In the genomic region with DNA sequence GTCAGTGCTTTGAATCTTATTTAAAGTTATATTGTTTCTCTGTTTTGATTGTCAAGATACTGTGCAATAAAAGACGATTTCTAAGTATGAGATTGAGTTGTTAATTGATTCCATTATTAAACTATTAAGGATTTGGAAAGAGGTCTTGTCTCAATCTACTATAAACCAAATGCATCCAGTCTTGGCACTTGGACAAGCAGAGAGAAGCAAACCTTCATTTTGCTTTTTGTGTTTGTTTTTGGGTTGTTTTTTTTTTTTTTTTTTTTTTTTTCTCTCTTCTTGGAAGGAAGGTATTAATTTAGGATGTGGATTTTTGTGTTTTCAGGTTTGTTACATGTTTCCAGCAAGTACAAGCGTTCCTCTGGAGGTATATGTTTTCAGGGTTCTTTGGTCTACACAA, we compare ENCODE assay signal across 11 cellular contexts. TPM values are rescaled to one million over a fixed set of nuclear protein-coding genes. Genes with fewer than 3 reads are reported as not detected.
DNase-seq lines count a peak whose midpoint lies in the region; ATAC-seq, FAIRE-seq and TF ChIP-seq lines count a peak whose summit lies in the region.
"Had no signal": no experiment of that assay in that cellular context is flagged by ENCODE, and none has a peak within 500 bp of the region (broad histone marks: within the 10 kb centered on the region; RNA-seq: fewer than 3 reads in every experiment).

No MANE protein-coding gene starts in this region.

- intact Hi-C loops in body of pancreas (cut with DNase I), result no loop called here

- H3K4me3 ChIP-seq in keratinocyte (ENCODE audit: control insufficient read depth in 2 of 3, extremely low read depth in 1 of 3, insufficient read depth in 2 of 3, low read depth in 1 of 3, low read length in 3 of 3) (no peak overlapping the region), stomach smooth muscle (ENCODE audit: low read length in 2 of 2) (peak overlapping the region; percentile 58 to 88), endodermal cell (ENCODE audit: low read length) (no peak overlapping the region), body of pancreas (no peak overlapping the region)

- TF ChIP-seq POLR2A in body of pancreas (IDR thresholded peaks at IDR 0.05), result no peak

- no peak overlapping the region for H3K27ac Mint-ChIP-seq in activated CD4-positive, alpha-beta T cell treated with anti-CD3 and anti-CD28 coated beads, Interleukin-2, amount 10 ng/mL, durations not matched to agents 7 days and 5 days
- H3K27ac Mint-ChIP-seq in activated T-helper 17 cell treated with anti-CD3 and anti-CD28 coated beads, Interleukin-2, amount 50 U/mL, for 72 hours, result no peak overlapping the region
- no peak overlapping the region for H3K27ac Mint-ChIP-seq in endodermal cell

- CTCF ChIA-PET in activated CD4-positive, alpha-beta T cell treated with anti-CD3 and anti-CD28 coated beads, Interleukin-2, amount 10 ng/mL, durations not matched to agents 7 days and 5 days (lab: Charles Lee), result interaction anchor here (0.9 to 1.8 kb wide), 3 partner anchors 9 to 12 kb away, joined by 3 to 4 read pairs (median 4); no protein-coding TSS in a partner anchor

- no peaks in the 10 kb centered on the region for H3K9me3 Mint-ChIP-seq in activated CD4-positive, alpha-beta T cell treated with anti-CD3 and anti-CD28 coated beads, Interleukin-2, amount 10 ng/mL, durations not matched to agents 7 days and 5 days
- H3K9me3 Mint-ChIP-seq in activated T-helper 17 cell treated with anti-CD3 and anti-CD28 coated beads, Interleukin-2, amount 50 U/mL, for 72 hours, result no peaks in the 10 kb centered on the region
- H3K9me3 Mint-ChIP-seq in endodermal cell, result no peaks in the 10 kb centered on the region
- H3K9me3 Mint-ChIP-seq: dendritic cell treated with granulocyte-macrophage colony-stimulating factor and Interleukin-4, amounts not matched to agents 40 ng/mL and 50 ng/mL, for 4 days had no signal

- no peak for FAIRE-seq in keratinocyte (lab: Jason Lieb, UNC)

- H3K4me1 Mint-ChIP-seq in activated CD4-positive, alpha-beta T cell treated with anti-CD3 and anti-CD28 coated beads, Interleukin-2, amount 10 ng/mL, durations not matched to agents 7 days and 5 days, result peaks cover 29% of the 10 kb centered on the region
- peaks cover 17% of the 10 kb centered on the region for H3K4me1 Mint-ChIP-seq in activated T-helper 17 cell treated with anti-CD3 and anti-CD28 coated beads, Interleukin-2, amount 50 U/mL, for 72 hours
- H3K4me1 Mint-ChIP-seq in endodermal cell, result peaks cover 9% of the 10 kb centered on the region

- 83% methylated on average over 2 of the region's 2 CpGs; no CpG with 5 or more reads in 1 of the 2 experiments for WGBS in endodermal cell (ENCODE audit: insufficient coverage in 1 of 2, insufficient read length in 1 of 2), 2 experiments
- 68 to 69% methylated on average over 2 of the region's 2 CpGs for WGBS in body of pancreas, 2 donors

- H3K4me2 ChIP-seq in keratinocyte (ENCODE audit: control insufficient read depth, extremely low read depth, insufficient read depth, low read depth, low read length), result peak overlapping the region; percentile 91

- H3K4me1 ChIP-seq in keratinocyte (ENCODE audit: control insufficient read depth, extremely low read depth, insufficient read depth, low read length) (peaks cover 14% of the 10 kb centered on the region), stomach smooth muscle (ENCODE audit: control insufficient read depth, insufficient read depth, low read length) (peaks cover 47% of the 10 kb centered on the region), endodermal cell (ENCODE audit: control insufficient read depth, insufficient read depth, low read length) (no peaks in the 10 kb centered on the region), body of pancreas (peaks cover 35% of the 10 kb centered on the region)

- H2AFZ ChIP-seq in keratinocyte (ENCODE audit: control insufficient read depth, low read length), result no peak overlapping the region

- H3K79me2 ChIP-seq in keratinocyte (ENCODE audit: control insufficient read depth, insufficient read depth, low read length), result no peaks in the 10 kb centered on the region

- no peak for ATAC-seq in activated T-helper 17 cell treated with anti-CD3 and anti-CD28 coated beads, Interleukin-2, amount 50 U/mL, for 72 hours (replicated peaks)
- ATAC-seq in HG02759 (IDR thresholded peaks at IDR 0.05; ENCODE audit: unreplicated experiment) (no peak), body of pancreas (no peak)

- no peaks in the 10 kb centered on the region for H3K9me3 ChIP-seq in keratinocyte (ENCODE audit: control insufficient read depth, low read depth, low read length)
- H3K9me3 ChIP-seq in stomach smooth muscle (ENCODE audit: control insufficient read depth in 2 of 2, low read length in 2 of 2), result no peaks in the 10 kb centered on the region
- no peaks in the 10 kb centered on the region for H3K9me3 ChIP-seq in endodermal cell (ENCODE audit: control insufficient read depth, low read length)
- H3K9me3 ChIP-seq in body of pancreas, result no peaks in the 10 kb centered on the region

- dilution Hi-C loops in keratinocyte (cut with MboI; ENCODE audit: extremely low pct_ligation_motif_present, low sequenced_read_pairs), result no loop called here

- H3K36me3 Mint-ChIP-seq in activated CD4-positive, alpha-beta T cell treated with anti-CD3 and anti-CD28 coated beads, Interleukin-2, amount 10 ng/mL, durations not matched to agents 7 days and 5 days (ENCODE audit: low read depth), result peaks cover 9% of the 10 kb centered on the region
- peaks cover 18% of the 10 kb centered on the region for H3K36me3 Mint-ChIP-seq in activated T-helper 17 cell treated with anti-CD3 and anti-CD28 coated beads, Interleukin-2, amount 50 U/mL, for 72 hours (ENCODE audit: low read depth)
- no peaks in the 10 kb centered on the region for H3K36me3 Mint-ChIP-seq in endodermal cell (ENCODE audit: low read depth)

- peaks cover 11% of the 10 kb centered on the region for H3K27me3 Mint-ChIP-seq in activated CD4-positive, alpha-beta T cell treated with anti-CD3 and anti-CD28 coated beads, Interleukin-2, amount 10 ng/mL, durations not matched to agents 7 days and 5 days
- H3K27me3 Mint-ChIP-seq in activated T-helper 17 cell treated with anti-CD3 and anti-CD28 coated beads, Interleukin-2, amount 50 U/mL, for 72 hours, result no peaks in the 10 kb centered on the region
- peaks cover 68% of the 10 kb centered on the region for H3K27me3 Mint-ChIP-seq in endodermal cell (ENCODE audit: insufficient read depth)

- H4K20me1 ChIP-seq in keratinocyte (ENCODE audit: control insufficient read depth, extremely low read depth, insufficient read depth, low read length), result no peaks in the 10 kb centered on the region

- H3K9me1 ChIP-seq in keratinocyte (ENCODE audit: control insufficient read depth, extremely low read depth, insufficient read depth, low read length), result no peaks in the 10 kb centered on the region

- POLR2A ChIA-PET in activated CD4-positive, alpha-beta T cell treated with anti-CD3 and anti-CD28 coated beads, Interleukin-2, amount 10 ng/mL, durations not matched to agents 7 days and 5 days (lab: Charles Lee), result no interaction called here

- no peaks in the 10 kb centered on the region for H3K27me3 ChIP-seq in keratinocyte (ENCODE audit: control insufficient read depth, extremely low read depth, insufficient read depth, low read length)
- H3K27me3 ChIP-seq in stomach smooth muscle (ENCODE audit: control insufficient read depth in 1 of 2, insufficient read depth in 2 of 2, low read length in 2 of 2), result no peaks in the 10 kb centered on the region
- peaks cover 70% of the 10 kb centered on the region for H3K27me3 ChIP-seq in endodermal cell (ENCODE audit: control insufficient read depth, insufficient read depth, low read length, poor library complexity, severe bottlenecking)
- H3K27me3 ChIP-seq in body of pancreas, result no peaks in the 10 kb centered on the region

- no peak for DNase-seq in activated CD4-positive, alpha-beta T cell treated with anti-CD3 and anti-CD28 coated beads, Interleukin-2, amount 10 ng/mL, durations not matched to agents 7 days and 5 days
- DNase-seq in activated CD4-positive, alpha-beta T cell treated with anti-CD3 and anti-CD28 coated beads, Interleukin-2, amount 50 U/mL, for 1 hour, result no peak
- no peak for DNase-seq in keratinocyte (ENCODE audit: low read depth, low spot score)
- no peak for DNase-seq in endodermal cell
- DNase-seq in body of pancreas, result no peak
- DNase-seq: NCI-H2081 treated with DMSO at 0.1 percent for 48 hours, T-helper 9 cell had no signal

- H3K9ac ChIP-seq in keratinocyte (ENCODE audit: control insufficient read depth, extremely low read depth, insufficient read depth, low read length) (no peak overlapping the region), stomach smooth muscle (ENCODE audit: low read length in 2 of 2) (peak overlapping the region in 1 of 2 donors; percentile 74), endodermal cell (ENCODE audit: extremely low read depth, low read length, poor library complexity, severe bottlenecking) (no peak overlapping the region)

- no peaks in the 10 kb centered on the region for H3K36me3 ChIP-seq in keratinocyte (ENCODE audit: control insufficient read depth in 2 of 2, extremely low read depth in 1 of 2, insufficient read depth in 2 of 2, low read length in 2 of 2)
- H3K36me3 ChIP-seq in stomach smooth muscle (ENCODE audit: control insufficient read depth in 2 of 2, insufficient read depth in 2 of 2, low read length in 2 of 2), result no peaks in the 10 kb centered on the region
- no peaks in the 10 kb centered on the region for H3K36me3 ChIP-seq in endodermal cell (ENCODE audit: control insufficient read depth, insufficient read depth, low read length)
- H3K36me3 ChIP-seq in body of pancreas (replicated peaks in 1 of 2; ENCODE audit: insufficient read depth in 1 of 2, low read depth in 2 of 2), result no peaks in the 10 kb centered on the region

- H3K27ac ChIP-seq in keratinocyte (ENCODE audit: control insufficient read depth, insufficient read depth, low read length), result no peak overlapping the region
- H3K27ac ChIP-seq in stomach smooth muscle (ENCODE audit: low read length), result no peak overlapping the region
- H3K27ac ChIP-seq in endodermal cell (ENCODE audit: low read depth, low read length), result no peak overlapping the region
- no peak overlapping the region for H3K27ac ChIP-seq in body of pancreas

- TF ChIP-seq CTCF in keratinocyte (optimal IDR thresholded peaks at IDR 0.05 in 1 of 3, IDR thresholded peaks at IDR 0.05 in 1 of 3, conservative IDR thresholded peaks at IDR 0.05 in 1 of 3; ENCODE audit: extremely low read depth in 1 of 3, insufficient read depth in 2 of 3, low read length in 3 of 3), result no peak
- TF ChIP-seq CTCF in endodermal cell (conservative IDR thresholded peaks at IDR 0.05), result no peak
- TF ChIP-seq CTCF in body of pancreas (IDR thresholded peaks at IDR 0.05), result no peak

- H3K4me3 Mint-ChIP-seq in activated CD4-positive, alpha-beta T cell treated with anti-CD3 and anti-CD28 coated beads, Interleukin-2, amount 10 ng/mL, durations not matched to agents 7 days and 5 days, result peak overlapping the region; percentile 77
- H3K4me3 Mint-ChIP-seq in activated T-helper 17 cell treated with anti-CD3 and anti-CD28 coated beads, Interleukin-2, amount 50 U/mL, for 72 hours, result peak overlapping the region; percentile 86
- no peak overlapping the region for H3K4me3 Mint-ChIP-seq in endodermal cell

RNA-seq across cellular contexts. Expression of a gene that starts 1.6 kb away (rescaled TPM):
- total RNA-seq in activated CD4-positive, alpha-beta T cell treated with anti-CD3 and anti-CD28 coated beads, Interleukin-2, amount 10 ng/mL, durations not matched to agents 7 days and 5 days, result 10 to 100 TPM; 13.1 to 15.4 TPM
- 10 to 100 TPM; 15.9 to 16.6 TPM for total RNA-seq in activated T-helper 17 cell treated with anti-CD3 and anti-CD28 coated beads, Interleukin-2, amount 50 U/mL, for 72 hours
- 1.5 to 2.0 TPM (median 2.0 TPM) in 3 replicates for polyA plus RNA-seq in keratinocyte
- 1.8 TPM for polyA plus RNA-seq in keratinocyte (2011; ENCODE audit: low read depth)
- polyA plus RNA-seq in keratinocyte (2011; cell fraction: cytosol; rRNA removed), result 1.0 TPM in 2 replicates
- 2.5 and 3.1 TPM in 2 replicates for polyA plus RNA-seq in keratinocyte (2011; cell fraction: nucleus; rRNA removed)
- 1.4 and 2.3 TPM in 2 replicates for polyA plus RNA-seq in keratinocyte (2012; ENCODE audit: low replicate concordance)
- 5.0 to 7.1 TPM (median 5.1 TPM) in 3 replicates for polyA minus RNA-seq in keratinocyte
- polyA minus RNA-seq in keratinocyte (2011; cell fraction: cytosol; rRNA and poly(A)+ RNA removed), result 3.1 TPM
- polyA minus RNA-seq in keratinocyte (2011; cell fraction: nucleus; rRNA and poly(A)+ RNA removed), result 8.7 and 11.6 TPM in 2 replicates
- 1 to 10 TPM; 1.4 to 1.7 TPM for total RNA-seq in endodermal cell
- polyA plus RNA-seq in endodermal cell (2013, experiment 1 of 2), result 2.3 TPM
- polyA plus RNA-seq in endodermal cell (2013, experiment 2 of 2), result 2.2 TPM
- 10 to 100 TPM in 1 of 2 donors, 1 to 10 TPM in 1; 7.3 to 20.8 TPM for total RNA-seq in body of pancreas

RNA-seq across cellular contexts. Expression of a gene that starts 42.1 kb away (rescaled TPM):
- total RNA-seq in activated CD4-positive, alpha-beta T cell treated with anti-CD3 and anti-CD28 coated beads, Interleukin-2, amount 10 ng/mL, durations not matched to agents 7 days and 5 days, result 10 to 100 TPM; 19.4 to 20.0 TPM
- total RNA-seq in activated T-helper 17 cell treated with anti-CD3 and anti-CD28 coated beads, Interleukin-2, amount 50 U/mL, for 72 hours, result 10 to 100 TPM; 10.9 to 17.1 TPM
- 5.8 to 8.8 TPM (median 5.9 TPM) in 3 replicates for polyA plus RNA-seq in keratinocyte
- 4.1 TPM for polyA plus RNA-seq in keratinocyte (2011; ENCODE audit: low read depth)
- 4.0 and 7.0 TPM in 2 replicates for polyA plus RNA-seq in keratinocyte (2011; cell fraction: cytosol; rRNA removed)
- polyA plus RNA-seq in keratinocyte (2011; cell fraction: nucleus; rRNA removed), result 7.5 and 8.6 TPM in 2 replicates
- 3.7 and 7.9 TPM in 2 replicates for polyA plus RNA-seq in keratinocyte (2012; ENCODE audit: low replicate concordance)
- 1.7 to 20.6 TPM (median 8.5 TPM) in 3 replicates for polyA minus RNA-seq in keratinocyte
- 4.8 TPM for polyA minus RNA-seq in keratinocyte (2011; cell fraction: cytosol; rRNA and poly(A)+ RNA removed)
- 11.3 and 29.3 TPM in 2 replicates for polyA minus RNA-seq in keratinocyte (2011; cell fraction: nucleus; rRNA and poly(A)+ RNA removed)
- 10 to 100 TPM; 17.7 to 19.6 TPM for total RNA-seq in endodermal cell
- 18.3 TPM for polyA plus RNA-seq in endodermal cell (2013, experiment 1 of 2)
- polyA plus RNA-seq in endodermal cell (2013, experiment 2 of 2), result 18.3 TPM
- 10 to 100 TPM; 14.8 to 21.4 TPM for total RNA-seq in body of pancreas

Comparison
In these comparisons a context has a peak if more than half of its experiments do, and no peak if none do; other contexts are left out.
1. H3K4me3 ChIP-seq: peak in stomach smooth muscle (2 of 2); none in keratinocyte (0 of 3), endodermal cell (single experiment) and body of pancreas (0 of 2).